Comparison of ENCODE assay signal across 29 cellular contexts in genomic region chr13:36142735-36143134, GRCh38. TPM values are rescaled to one million over a fixed set of nuclear protein-coding genes. Genes with fewer than 3 reads are reported as not detected.
"Had no signal": no experiment of that assay in that cellular context is flagged by ENCODE, and none has a peak within 500 bp of the region (broad histone marks: within the 10 kb centered on the region; RNA-seq: fewer than 3 reads in every experiment).

No MANE protein-coding gene starts in this region.

- H3K27ac ChIP-seq: SJCRH30, WERI-Rb-1 had no signal

- H3K36me3 ChIP-seq: SJCRH30, WERI-Rb-1 had no signal

- H3K9me3 ChIP-seq: SJCRH30, SK-N-SH had no signal

- H3K27me3 ChIP-seq: SJCRH30 had no signal

- H3K4me1 Mint-ChIP-seq: activated CD8-positive, alpha-beta memory T cell treated with anti-CD3 and anti-CD28 coated beads, Interleukin-2, amount 10 ng/mL, durations not matched to agents 7 days and 5 days; activated naive CD8-positive, alpha-beta T cell treated with anti-CD3 and anti-CD28 coated beads, Interleukin-2, amount 50 U/mL, for 24 hours; brain; central memory CD8-positive, alpha-beta T cell had no signal

- H3K36me3 Mint-ChIP-seq: activated CD8-positive, alpha-beta memory T cell treated with anti-CD3 and anti-CD28 coated beads, Interleukin-2, amount 10 ng/mL, durations not matched to agents 7 days and 5 days; activated naive CD4-positive, alpha-beta T cell treated with anti-CD3 and anti-CD28 coated beads, Interleukin-2, amount 50 U/mL, for 72 hours had no signal

- H3K4me1 ChIP-seq: SJCRH30 had no signal

- H3K27me3 Mint-ChIP-seq: activated CD8-positive, alpha-beta memory T cell treated with anti-CD3 and anti-CD28 coated beads, Interleukin-2, amount 10 ng/mL, durations not matched to agents 7 days and 5 days; activated T-cell treated with anti-CD3 and anti-CD28 coated beads, Interleukin-2, amount 50 U/mL, for 24 hours; central memory CD8-positive, alpha-beta T cell had no signal

- DNase-seq: activated CD4-positive, alpha-beta T cell treated with anti-CD3 and anti-CD28 coated beads for 4 hours; activated CD4-positive, alpha-beta T cell treated with anti-CD3 and anti-CD28 coated beads, Interleukin-2, amount 50 U/mL, for 48 hours; activated CD8-positive, alpha-beta memory T cell treated with anti-CD3 and anti-CD28 coated beads, Interleukin-2, amount 10 ng/mL, durations not matched to agents 7 days and 5 days; activated effector memory CD4-positive, alpha-beta T cell treated with anti-CD3 and anti-CD28 coated beads, Interleukin-2, amount 50 U/mL, for 16 hours; activated naive CD4-positive, alpha-beta T cell treated with Interleukin-2 at 50 U/mL for 16 hours; activated naive CD8-positive, alpha-beta T cell treated with anti-CD3 and anti-CD28 coated beads, Interleukin-2, amount 50 U/mL, for 24 hours; activated T-cell treated with anti-CD3 and anti-CD28 coated beads, Interleukin-2, amount 50 U/mL, for 24 hours; amniotic stem cell; Kasumi-1; NCI-H1048; NCI-H1417 treated with DMSO at 0.1 percent for 48 hours; NCI-H187; NCI-H2081; NCI-H510A treated with DMSO at 0.1 percent for 48 hours; NK-92 treated with Interleukin-12 subunit alpha and Interleukin-12 subunit beta, amount 100 ng/mL, for 24 hours; OCI-M1; RPMI8226; SJCRH30; SK-N-SH; T-helper 1 cell; WERI-Rb-1 had no signal

- H3K27ac Mint-ChIP-seq: activated CD8-positive, alpha-beta memory T cell treated with anti-CD3 and anti-CD28 coated beads, Interleukin-2, amount 10 ng/mL, durations not matched to agents 7 days and 5 days; activated naive CD4-positive, alpha-beta T cell treated with anti-CD3 and anti-CD28 coated beads, Interleukin-2, amount 50 U/mL, for 72 hours; activated naive CD8-positive, alpha-beta T cell treated with anti-CD3 and anti-CD28 coated beads, Interleukin-2, amount 50 U/mL, for 24 hours; activated T-cell treated with anti-CD3 and anti-CD28 coated beads, Interleukin-2, amount 50 U/mL, for 24 hours; activated T-helper 1 cell treated with anti-CD3 and anti-CD28 coated beads, Interleukin-12 subunit alpha, Interleukin-12 subunit beta, Interleukin-2, Interleukin-4 antibody, amounts not matched to agents 30 ng/mL and 10 ng/mL and 1 ng/mL, durations not matched to agents 14 hours and 24 hours and 36 hours had no signal

- ATAC-seq: activated CD4-positive, CD25-positive, alpha-beta regulatory T cell treated with anti-CD3 and anti-CD28 coated beads, Interleukin-2, amount 50 U/mL, for 24 hours; activated CD8-positive, alpha-beta memory T cell treated with anti-CD3 and anti-CD28 coated beads, Interleukin-2, amount 10 ng/mL, durations not matched to agents 7 days and 5 days; activated naive CD4-positive, alpha-beta T cell treated with anti-CD3 and anti-CD28 coated beads, Interleukin-2, amount 50 U/mL, for 72 hours; activated naive CD8-positive, alpha-beta T cell treated with anti-CD3 and anti-CD28 coated beads, Interleukin-2, amount 50 U/mL, for 24 hours; Panc1; Right ventricle myocardium inferior had no signal

- H3K4me3 ChIP-seq: SJCRH30 had no signal

- H3K9me3 Mint-ChIP-seq: activated naive CD8-positive, alpha-beta T cell treated with anti-CD3 and anti-CD28 coated beads, Interleukin-2, amount 50 U/mL, for 24 hours; activated T-helper 1 cell treated with anti-CD3 and anti-CD28 coated beads, Interleukin-12 subunit alpha, Interleukin-12 subunit beta, Interleukin-2, Interleukin-4 antibody, amounts not matched to agents 30 ng/mL and 10 ng/mL and 1 ng/mL, durations not matched to agents 14 hours and 24 hours and 36 hours had no signal

- H3K4me3 Mint-ChIP-seq: activated CD8-positive, alpha-beta memory T cell treated with anti-CD3 and anti-CD28 coated beads, Interleukin-2, amount 10 ng/mL, durations not matched to agents 7 days and 5 days; activated naive CD8-positive, alpha-beta T cell treated with anti-CD3 and anti-CD28 coated beads, Interleukin-2, amount 50 U/mL, for 24 hours; activated T-cell treated with anti-CD3 and anti-CD28 coated beads, Interleukin-2, amount 50 U/mL, for 24 hours; activated T-helper 1 cell treated with anti-CD3 and anti-CD28 coated beads, Interleukin-12 subunit alpha, Interleukin-12 subunit beta, Interleukin-2, Interleukin-4 antibody, amounts not matched to agents 30 ng/mL and 10 ng/mL and 1 ng/mL, durations not matched to agents 14 hours and 24 hours and 36 hours; brain; central memory CD8-positive, alpha-beta T cell had no signal

RNA-seq across cellular contexts. Expression of gene DCLK1, which starts 11.6 kb away (rescaled TPM):
- total RNA-seq: activated CD8-positive, alpha-beta memory T cell treated with anti-CD3 and anti-CD28 coated beads, Interleukin-2, amount 10 ng/mL, durations not matched to agents 7 days and 5 days; activated naive CD4-positive, alpha-beta T cell treated with anti-CD3 and anti-CD28 coated beads, Interleukin-2, amount 50 U/mL, for 72 hours; activated T-helper 1 cell treated with anti-CD3 and anti-CD28 coated beads, Interleukin-12 subunit alpha, Interleukin-12 subunit beta, Interleukin-2, Interleukin-4 antibody, amounts not matched to agents 30 ng/mL and 10 ng/mL and 1 ng/mL, durations not matched to agents 14 hours and 24 hours and 36 hours; T-helper 2 cell treated with Interferon-gamma antibody and Interleukin-4, amounts not matched to agents 100 ng/mL and 5 ng/mL, for 36 hours had no signal
